ENCODE assay signal across 8 cellular contexts in genomic region chr11:62880803-62881578, GRCh38. TPM values are rescaled to one million over a fixed set of nuclear protein-coding genes. Genes with fewer than 3 reads are reported as not detected.
DNase-seq lines count a peak whose midpoint lies in the region; FAIRE-seq and TF ChIP-seq lines count a peak whose summit lies in the region.

TSS of gene SLC3A2 (plus strand) at chr11:62880896. CDS start at chr11:62881024, 128 bp downstream.

- H3K4me2 ChIP-seq in OCI-LY3 (ENCODE audit: low read length), result peak within 1 kb of the TSS; percentile 85

- no peak for FAIRE-seq in D721Med (lab: Jason Lieb, UNC)

- H3K9me3 ChIP-seq in OCI-LY3 (ENCODE audit: insufficient read depth, low read length) (no peaks in the 10 kb centered on the region), mucosa of rectum (ENCODE audit: control insufficient read depth in 2 of 2, low read length in 2 of 2) (no peaks in the 10 kb centered on the region)

- H3K36me3 ChIP-seq in OCI-LY3 (replicated peaks; ENCODE audit: low read depth, low read length) (peaks cover 65% of the 10 kb centered on the region), mucosa of rectum (ENCODE audit: control insufficient read depth in 2 of 2, insufficient read depth in 2 of 2, low read length in 2 of 2) (peaks cover 30 to 34% of the 10 kb centered on the region in 2 donors)

- peak within 1 kb of the TSS; percentile 92 for H3K27ac ChIP-seq in OCI-LY3 (ENCODE audit: low read length)
- H3K27ac ChIP-seq in epithelial cell of prostate, result peak within 1 kb of the TSS; percentile 99
- H3K27ac ChIP-seq in mucosa of rectum (ENCODE audit: low read depth in 2 of 2, low read length in 2 of 2), result peak within 1 kb of the TSS; percentile 98 to 99

- peaks cover 32% of the 10 kb centered on the region for H4K20me1 ChIP-seq in OCI-LY3 (ENCODE audit: insufficient read depth, low read length)

- H3K27me3 ChIP-seq in OCI-LY3 (ENCODE audit: low read depth, low read length), result no peaks in the 10 kb centered on the region
- no peaks in the 10 kb centered on the region for H3K27me3 ChIP-seq in mucosa of rectum (ENCODE audit: control insufficient read depth in 2 of 2, insufficient read depth in 2 of 2, low read length in 2 of 2)

- TF ChIP-seq CTCF in D721Med (IDR thresholded peaks at IDR 0.05; ENCODE audit: insufficient read depth, missing control alignments), result peak; percentile 72
- peak; percentile 89 for TF ChIP-seq CTCF in GM20000 (IDR thresholded peaks at IDR 0.05; ENCODE audit: extremely low read depth, missing control alignments)
- peak; percentile 72 for TF ChIP-seq CTCF in OCI-LY3 (IDR thresholded peaks at IDR 0.05; ENCODE audit: low read depth, low read length)

- peak within 1 kb of the TSS; percentile 87 for H3K4me3 ChIP-seq in OCI-LY3 (ENCODE audit: low read length)
- H3K4me3 ChIP-seq in mucosa of rectum (ENCODE audit: low read length in 2 of 2), result peak within 1 kb of the TSS; percentile 98 to 99

- H2AFZ ChIP-seq in OCI-LY3 (ENCODE audit: low read depth, low read length), result no peak within 1 kb of the TSS

- peak within 1 kb of the TSS; percentile 95 for H3K9ac ChIP-seq in OCI-LY3 (ENCODE audit: low read length)
- H3K9ac ChIP-seq in mucosa of rectum (ENCODE audit: low read depth in 1 of 2, low read length in 2 of 2), result peak within 1 kb of the TSS; percentile 98 to 100

- H3K4me1 ChIP-seq in OCI-LY3 (ENCODE audit: low read length) (peaks cover 23% of the 10 kb centered on the region), mucosa of rectum (ENCODE audit: control insufficient read depth in 2 of 2, insufficient read depth in 2 of 2, low read length in 2 of 2) (peaks cover 25 to 29% of the 10 kb centered on the region in 2 donors)

- peaks cover 92% of the 10 kb centered on the region for H3K79me2 ChIP-seq in OCI-LY3 (ENCODE audit: low read length)

- DNase-seq in D721Med (ENCODE audit: insufficient read length, low spot score) (peak; percentile 76), GM20000 (ENCODE audit: low spot score) (peak; percentile 87), HT1080 (ENCODE audit: low read depth) (peak; percentile 90), activated T-cell treated with anti-CD3 and anti-CD28 coated beads for 24 hours (ENCODE audit: low read depth) (peak; percentile 78), epithelial cell of prostate (ENCODE audit: low read depth, low spot score) (peak; percentile 57)
- DNase-seq in stimulated activated CD8-positive, alpha-beta memory T cell treated with anti-CD3 and anti-CD28 coated beads, Interleukin-7, amount 100 ng/mL, for 1 hour (ENCODE audit: low read depth in 2 of 2), result peak; percentile 68 to 71

RNA-seq across cellular contexts. Expression of gene SLC3A2, which starts in this region (rescaled TPM):
- 275 and 289 TPM in 2 replicates for total RNA-seq in HT1080 (2014; rRNA removed; shearing (Covaris generic))
- 237 and 276 TPM in 2 replicates for polyA plus RNA-seq in HT1080 (2015; cell fraction: cytosol; rRNA removed)
- polyA plus RNA-seq in HT1080 (2015; cell fraction: nucleus; rRNA removed), result 991 and 1,003 TPM in 2 replicates

Comparison
In these comparisons a context has a peak if more than half of its experiments do, and no peak if none do; other contexts are left out.
1. Peak in every context shown above with its lines: DNase-seq, H3K4me3 ChIP-seq and H3K27ac ChIP-seq.